ENCODE assay signal across 1 cellular context in genomic region chr6:12097791-12098190, GRCh38.
TF ChIP-seq lines count a peak whose summit lies in the region.

No MANE protein-coding gene starts in this region.

TF ChIP-seq in SK-N-SH, 30 proteins besides CTCF, POLR2A, EP300 and RAD21 (continued from another document):
- TF ChIP-seq FOSL2 (IDR thresholded peaks at IDR 0.05; ENCODE audit: borderline replicate concordance, low read depth) (0 out of 2 replicates have a peak, but pooled peaks have one; percentile 22), GABPA (IDR thresholded peaks at IDR 0.05; ENCODE audit: low read depth) (no peak), NFIC (IDR thresholded peaks at IDR 0.05; ENCODE audit: borderline replicate concordance) (no peak), ZBTB33 (IDR thresholded peaks at IDR 0.05; ENCODE audit: borderline replicate concordance, low read depth) (no peak), CHD2 (IDR thresholded peaks at IDR 0.05; ENCODE audit: low read length, partially characterized antibody) (no peak), ELF1 (IDR thresholded peaks at IDR 0.05) (no peak), EZH2phosphoT487 (IDR thresholded peaks at IDR 0.05; ENCODE audit: borderline replicate concordance, low read depth) (no peak), GATA2 (CRISPR knock-in tag; IDR thresholded peaks at IDR 0.05) (no peak), REST (IDR thresholded peaks at IDR 0.05; ENCODE audit: low read depth, low read length) (no peak), TAF1 (IDR thresholded peaks at IDR 0.05; ENCODE audit: borderline replicate concordance, low read depth, low read length) (no peak)
